Comparison of ENCODE assay signal across 22 cellular contexts in the genomic region with DNA sequence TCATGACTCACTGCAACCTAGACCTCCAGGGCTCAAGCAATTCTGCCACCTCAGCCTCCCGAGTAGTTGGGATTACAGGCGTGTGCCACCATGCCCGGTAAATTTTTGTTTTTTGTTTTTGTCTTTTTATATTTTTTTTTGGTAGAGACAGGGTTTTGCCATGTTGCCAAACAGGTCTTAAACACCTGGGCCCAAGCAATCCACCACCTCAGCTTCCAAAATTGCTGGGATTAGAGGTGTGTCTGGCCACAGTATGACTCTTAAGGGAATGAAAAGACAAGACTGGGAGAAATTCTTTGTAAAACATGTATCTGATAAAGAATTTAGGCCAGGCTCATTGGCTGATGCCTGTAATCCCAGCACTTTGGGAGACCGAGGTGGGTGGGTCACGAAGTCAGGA. TPM values are rescaled to one million over a fixed set of nuclear protein-coding genes. Genes with fewer than 3 reads are reported as not detected.
"Had no signal": no experiment of that assay in that cellular context is flagged by ENCODE, and none has a peak within 500 bp of the region (broad histone marks: within the 10 kb centered on the region; RNA-seq: fewer than 3 reads in every experiment).

No MANE protein-coding gene starts in this region.

- H3K4me1 ChIP-seq: esophagus squamous epithelium, heart left ventricle, left lung, lower lobe of right lung had no signal

- H3K4me3 ChIP-seq: coronary artery, dorsolateral prefrontal cortex, esophagus squamous epithelium, gastroesophageal sphincter, heart left ventricle, hepatocyte, left lung, lower lobe of right lung had no signal

- H2AFZ ChIP-seq: hepatocyte had no signal

- H3K9me3 ChIP-seq: esophagus squamous epithelium, gastroesophageal sphincter, left lung, lower lobe of right lung had no signal

- H3K27me3 ChIP-seq: esophagus squamous epithelium, gastroesophageal sphincter, heart left ventricle, hepatocyte, left lung had no signal

- H3K4me2 ChIP-seq: hepatocyte had no signal

- ATAC-seq: esophagus mucosa; gastroesophageal sphincter; heart left ventricle; left cardiac atrium; left lung; left ventricle myocardium superior; lower lobe of right lung; naive thymus-derived CD4-positive, alpha-beta T cell had no signal

- DNase-seq: dermis blood vessel endothelial cell; dorsolateral prefrontal cortex; effector CD4-positive, alpha-beta T cell; effector memory CD4-positive, alpha-beta T cell; erythroblast; esophagus squamous epithelium; foreskin fibroblast; heart left ventricle; hypothalamus; immature natural killer cell; left cardiac atrium; left lung; left ventricle myocardium superior; lower lobe of right lung; mesendoderm; midbrain; naive thymus-derived CD4-positive, alpha-beta T cell had no signal

- H3K36me3 ChIP-seq: esophagus squamous epithelium, gastroesophageal sphincter, heart left ventricle, left lung, lower lobe of right lung had no signal

- H3K79me2 ChIP-seq: hepatocyte had no signal

- H3K27ac ChIP-seq: coronary artery, dorsolateral prefrontal cortex, epithelial cell of prostate, esophagus squamous epithelium, gastroesophageal sphincter, heart left ventricle, hepatocyte, left lung, lower lobe of right lung had no signal

RNA-seq across cellular contexts. Expression of a gene that starts 29.2 kb away (rescaled TPM):
- polyA plus RNA-seq: immature natural killer cell; naive thymus-derived CD4-positive, alpha-beta T cell had no signal
